Comparison of ENCODE assay signal across 14 cellular contexts in genomic region chr7:32915041-32915536, GRCh38.
"Had no signal": no experiment of that assay in that cellular context is flagged by ENCODE, and none has a peak within 500 bp of the region (broad histone marks: within the 10 kb centered on the region; RNA-seq: fewer than 3 reads in every experiment).

No MANE protein-coding gene starts in this region.

- H3K4me1 Mint-ChIP-seq: neural crest cell had no signal

- H3K4me3 Mint-ChIP-seq: neural crest cell had no signal

- H3K9me3 Mint-ChIP-seq: neural crest cell had no signal

- DNase-seq: amygdala; body of pancreas; caudate nucleus; heart right ventricle; left colon; lower lobe of right lung; ovary; SIG-M5; sigmoid colon; spleen; stimulated activated CD4-positive, alpha-beta T cell treated with anti-CD3 and anti-CD28 coated beads, Interleukin-2, amount 100 ng/mL, for 48 hours; stimulated activated naive CD4-positive, alpha-beta T cell treated with Interleukin-2 at 50 U/mL for 16 hours; upper lobe of right lung had no signal
